Comparison of ENCODE assay signal across 9 cellular contexts in the genomic region with DNA sequence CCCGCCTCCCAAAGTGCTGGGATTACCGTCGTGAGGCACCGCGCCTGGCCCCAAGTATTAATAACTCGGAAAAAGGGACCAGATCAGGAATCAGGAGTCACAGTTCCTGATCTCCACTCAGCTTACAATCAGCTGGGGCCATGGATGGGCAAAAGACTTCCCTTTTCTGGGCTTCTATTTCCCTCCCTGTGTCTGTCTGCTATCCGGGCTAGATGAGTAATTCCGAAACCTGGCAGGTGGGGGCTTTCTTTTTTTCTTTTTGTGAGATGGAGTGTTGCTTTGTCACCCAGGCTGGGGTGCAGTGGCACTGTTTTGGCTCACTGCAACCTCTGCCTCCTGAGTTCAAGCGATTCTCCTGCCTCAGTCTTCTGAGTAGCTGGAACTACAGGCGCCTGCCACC. TPM values are rescaled to one million over a fixed set of nuclear protein-coding genes. Genes with fewer than 3 reads are reported as not detected.
DNase-seq lines count a peak whose midpoint lies in the region; ATAC-seq and TF ChIP-seq lines count a peak whose summit lies in the region.
"Had no signal": no experiment of that assay in that cellular context is flagged by ENCODE, and none has a peak within 500 bp of the region (broad histone marks: within the 10 kb centered on the region; RNA-seq: fewer than 3 reads in every experiment).

No MANE protein-coding gene starts in this region.

- peak overlapping the region; percentile 36 for H3K4me3 Mint-ChIP-seq in activated T-helper 17 cell treated with anti-CD3 and anti-CD28 coated beads, Interleukin-2, amount 50 U/mL, for 72 hours

- no peaks in the 10 kb centered on the region for H3K27me3 ChIP-seq in testis

- H3K36me3 Mint-ChIP-seq in activated T-helper 17 cell treated with anti-CD3 and anti-CD28 coated beads, Interleukin-2, amount 50 U/mL, for 72 hours (ENCODE audit: low read depth), result peaks cover 33% of the 10 kb centered on the region

- no peak overlapping the region for H3K4me3 ChIP-seq in testis

- H3K27me3 Mint-ChIP-seq in activated T-helper 17 cell treated with anti-CD3 and anti-CD28 coated beads, Interleukin-2, amount 50 U/mL, for 72 hours, result no peaks in the 10 kb centered on the region

- DNase-seq in testis (no peak), omental fat pad (ENCODE audit: low spot score) (no peak), left colon (no peak), glomerular visceral epithelial cell (ENCODE audit: extremely low spot score) (no peak)
- DNase-seq: NCI-H1417 had no signal

- no peak for TF ChIP-seq CTCF in testis (IDR thresholded peaks at IDR 0.05)
- TF ChIP-seq CTCF in omental fat pad (IDR thresholded peaks at IDR 0.05), result no peak

- intact Hi-C loops in testis (cut with DNase I; ENCODE audit: low total_unique reads) (loop anchor here (10.0 kb wide), 1 partner anchor 1150 kb away; no protein-coding TSS in a partner anchor), left colon (cut with DNase I, micrococcal nuclease) (loop anchor here (5.0 to 10.0 kb wide), 2 partner anchors 1150 to 1152 kb away; no protein-coding TSS in a partner anchor)

- no peaks in the 10 kb centered on the region for H3K9me3 Mint-ChIP-seq in activated T-helper 17 cell treated with anti-CD3 and anti-CD28 coated beads, Interleukin-2, amount 50 U/mL, for 72 hours

- H3K9me3 ChIP-seq in testis, result no peaks in the 10 kb centered on the region

- no peaks in the 10 kb centered on the region for H3K36me3 ChIP-seq in testis (ENCODE audit: low read depth, missing control alignments)

- TF ChIP-seq POLR2A in GM18505 (IDR thresholded peaks at IDR 0.05; ENCODE audit: borderline replicate concordance, extremely low read depth, insufficient read depth, insufficient read length) (no peak), testis (IDR thresholded peaks at IDR 0.05) (no peak)

- H3K4me1 Mint-ChIP-seq in activated T-helper 17 cell treated with anti-CD3 and anti-CD28 coated beads, Interleukin-2, amount 50 U/mL, for 72 hours, result peaks cover 42% of the 10 kb centered on the region

- H3K27ac Mint-ChIP-seq in activated T-helper 17 cell treated with anti-CD3 and anti-CD28 coated beads, Interleukin-2, amount 50 U/mL, for 72 hours, result peak overlapping the region; percentile 80

- no peak overlapping the region for H3K27ac ChIP-seq in testis

- H3K4me1 ChIP-seq in testis, result peaks cover 3% of the 10 kb centered on the region

- WGBS in testis, 2 donors, result 79 to 85% methylated on average over 4 to 10 of the region's 10 CpGs

- ATAC-seq in GM18505 (IDR thresholded peaks at IDR 0.05; ENCODE audit: unreplicated experiment), result peak; percentile 69
- ATAC-seq in GM21367 (IDR thresholded peaks at IDR 0.05; ENCODE audit: unreplicated experiment), result peak; percentile 82
- ATAC-seq in HG03280 (IDR thresholded peaks at IDR 0.05; ENCODE audit: unreplicated experiment), result peak; percentile 46
- peak; percentile 88 for ATAC-seq in activated T-helper 17 cell treated with anti-CD3 and anti-CD28 coated beads, Interleukin-2, amount 50 U/mL, for 72 hours (replicated peaks)
- no peak for ATAC-seq in omental fat pad (ENCODE audit: low FRiP score)
- no peak for ATAC-seq in left colon

RNA-seq across cellular contexts. Expression of gene RPS24, which starts 11.6 kb away (rescaled TPM):
- 1,000 to 10,000 TPM in 1 of 2 donors, 100 to 1,000 TPM in 1; 890 to 1,474 TPM for total RNA-seq in activated T-helper 17 cell treated with anti-CD3 and anti-CD28 coated beads, Interleukin-2, amount 50 U/mL, for 72 hours
- total RNA-seq in testis (1,000 to 10,000 TPM in 1 of 2 donors, 100 to 1,000 TPM in 1; 971 to 1,548 TPM), omental fat pad (1,000 to 10,000 TPM; 2,373 to 2,736 (median 2,495) TPM), left colon (1,000 to 10,000 TPM; 1,176 to 1,208 TPM)
- 1,406 TPM for polyA plus RNA-seq in testis (ENCODE audit: insufficient read depth, low read depth, low replicate concordance)

RNA-seq across cellular contexts. Expression of gene POLR3A, which starts 15.9 kb away (rescaled TPM):
- total RNA-seq in activated T-helper 17 cell treated with anti-CD3 and anti-CD28 coated beads, Interleukin-2, amount 50 U/mL, for 72 hours, result 10 to 100 TPM; 16.0 to 24.2 TPM
- total RNA-seq in testis (10 to 100 TPM; 20.9 to 23.0 TPM), omental fat pad (10 to 100 TPM in 3 of 4 donors, 1 to 10 TPM in 1; 9.6 to 18.5 (median 13.0) TPM), left colon (10 to 100 TPM; 11.2 to 16.9 TPM)
- polyA plus RNA-seq in testis (ENCODE audit: insufficient read depth, low read depth, low replicate concordance), result 16.1 TPM

Comparison
In these comparisons a context has a peak if more than half of its experiments do, and no peak if none do; other contexts are left out.
1. ATAC-seq: peak in GM18505 (single experiment), GM21367 (single experiment), HG03280 (single experiment) and activated T-helper 17 cell treated with anti-CD3 and anti-CD28 coated beads, Interleukin-2, amount 50 U/mL, for 72 hours (single experiment); none in omental fat pad (single experiment) and left colon (single experiment).